ENCODE assay signal across 23 cellular contexts in the genomic region with DNA sequence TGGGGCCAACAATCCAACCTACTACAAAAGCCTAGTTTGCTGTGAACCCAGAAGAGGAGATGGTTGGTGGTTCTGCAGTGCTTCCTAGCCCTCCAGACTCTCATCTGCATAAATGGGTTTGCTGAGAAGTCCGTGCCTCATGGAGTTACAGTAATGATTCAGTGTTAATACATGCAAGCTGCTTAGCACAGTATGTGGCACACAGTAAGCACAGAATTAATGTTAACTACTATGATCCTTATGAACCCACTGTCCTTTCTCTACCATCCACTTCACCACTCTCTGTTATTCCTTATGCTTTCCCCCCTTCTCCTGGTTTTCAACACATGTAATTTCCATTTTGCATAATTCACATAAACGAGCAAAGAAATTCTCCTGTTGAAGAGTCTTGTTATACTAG.
DNase-seq lines count a peak whose midpoint lies in the region; ATAC-seq and TF ChIP-seq lines count a peak whose summit lies in the region.
"Had no signal": no experiment of that assay in that cellular context is flagged by ENCODE, and none has a peak within 500 bp of the region (broad histone marks: within the 10 kb centered on the region; RNA-seq: fewer than 3 reads in every experiment).

No MANE protein-coding gene starts in this region.

- no peak for TF ChIP-seq CTCF in Caco-2 (IDR thresholded peaks at IDR 0.05; ENCODE audit: insufficient read depth in 1 of 2, low read depth in 1 of 2, low read length in 1 of 2, severe bottlenecking in 1 of 2, unreplicated experiment in 1 of 2)
- no peak for TF ChIP-seq CTCF in Loucy (conservative IDR thresholded peaks at IDR 0.05; ENCODE audit: low read length)

- peak overlapping the region; percentile 42 to 100 for H2BK12ac ChIP-seq in mesenchymal stem cell (ENCODE audit: low read length in 2 of 2)

- no peak overlapping the region for H3K4me3 Mint-ChIP-seq in Caco-2 (ENCODE audit: unreplicated experiment)
- H3K4me3 Mint-ChIP-seq in activated T-helper 17 cell treated with anti-CD3 and anti-CD28 coated beads, Interleukin-2, amount 50 U/mL, for 72 hours, result peak overlapping the region; percentile 20
- H3K4me3 Mint-ChIP-seq: mesothelial cell of epicardium; nephron progenitor cell; T-helper 1 cell treated with Interleukin-12 subunit alpha and Interleukin-12 subunit beta and Interleukin-4 antibody, amounts not matched to agents 30 μg/mL and 1 μg/mL, for 36 hours had no signal

- H2AFZ ChIP-seq in Loucy (ENCODE audit: low read length) (no peak overlapping the region), mesenchymal stem cell (ENCODE audit: low read depth, low read length) (no peak overlapping the region)

- H3K27me3 Mint-ChIP-seq in Caco-2 (ENCODE audit: insufficient read depth, unreplicated experiment), result no peaks in the 10 kb centered on the region
- no peaks in the 10 kb centered on the region for H3K27me3 Mint-ChIP-seq in activated T-helper 17 cell treated with anti-CD3 and anti-CD28 coated beads, Interleukin-2, amount 50 U/mL, for 72 hours

- ATAC-seq in activated T-helper 17 cell treated with anti-CD3 and anti-CD28 coated beads, Interleukin-2, amount 50 U/mL, for 72 hours (replicated peaks), result peak; percentile 46
- ATAC-seq in HG02763 (IDR thresholded peaks at IDR 0.05; ENCODE audit: unreplicated experiment), result no peak
- no peak for ATAC-seq in HG02571 (IDR thresholded peaks at IDR 0.05; ENCODE audit: unreplicated experiment)
- ATAC-seq: left colon had no signal

- no peak for DNase-seq in Caco-2
- DNase-seq in mesenchymal stem cell, result peak; percentile 31
- DNase-seq in dermis blood vessel endothelial cell, result no peak
- no peak for DNase-seq in T1000 (lab: John Stamatoyannopoulos, UW)
- DNase-seq: activated CD4-positive, alpha-beta T cell treated with anti-CD3 and anti-CD28 coated beads, Interleukin-2, amount 50 U/mL, for 4 hours; activated CD8-positive, alpha-beta memory T cell treated with anti-CD3 and anti-CD28 coated beads, Interleukin-2, amount 50 U/mL, for 4 hours; GDM1; left colon; NCI-H1694; NCI-H526 treated with DMSO at 0.1 percent for 48 hours; nephron progenitor cell; right lobe of liver; SHP77 treated with DMSO at 0.1 percent for 48 hours had no signal

- H4K8ac ChIP-seq in mesenchymal stem cell (ENCODE audit: low read length), result peak overlapping the region; percentile 81

- no peaks in the 10 kb centered on the region for H3K79me1 ChIP-seq in mesenchymal stem cell (replicated peaks; ENCODE audit: low read length, poor library complexity, severe bottlenecking)

- H4K20me1 ChIP-seq in Loucy (ENCODE audit: insufficient read depth, low read length, poor library complexity, severe bottlenecking), result no peaks in the 10 kb centered on the region

- H3K27me3 ChIP-seq in Caco-2 (replicated peaks; ENCODE audit: control insufficient read depth, insufficient read depth, low read length) (no peaks in the 10 kb centered on the region), Loucy (ENCODE audit: insufficient read depth, low read length, poor library complexity, severe bottlenecking) (no peaks in the 10 kb centered on the region), mesenchymal stem cell (ENCODE audit: control insufficient read depth in 1 of 2, insufficient read depth in 1 of 2, low read length in 2 of 2) (no peaks in the 10 kb centered on the region)
- H3K27me3 ChIP-seq: colonic mucosa, right lobe of liver had no signal

- intact Hi-C loops in Caco-2 (cut with micrococcal nuclease; ENCODE audit: unreplicated experiment), result loop anchor here (2.0 to 5.0 kb wide), 4 partner anchors 44 to 1078 kb away; a partner anchor contains a TSS

- no peak overlapping the region for H2BK5ac ChIP-seq in mesenchymal stem cell (ENCODE audit: low read depth, low read length, poor library complexity, severe bottlenecking)

- POLR2A ChIA-PET in Caco-2 (lab: Charles Lee), result no interaction called here

- H3K36me3 Mint-ChIP-seq in Caco-2 (ENCODE audit: insufficient read depth, unreplicated experiment), result no peaks in the 10 kb centered on the region
- no peaks in the 10 kb centered on the region for H3K36me3 Mint-ChIP-seq in activated T-helper 17 cell treated with anti-CD3 and anti-CD28 coated beads, Interleukin-2, amount 50 U/mL, for 72 hours (ENCODE audit: low read depth)
- H3K36me3 Mint-ChIP-seq: mesothelial cell of epicardium had no signal

- no peaks in the 10 kb centered on the region for H3K9me3 Mint-ChIP-seq in Caco-2 (ENCODE audit: unreplicated experiment)
- no peaks in the 10 kb centered on the region for H3K9me3 Mint-ChIP-seq in activated T-helper 17 cell treated with anti-CD3 and anti-CD28 coated beads, Interleukin-2, amount 50 U/mL, for 72 hours
- H3K9me3 Mint-ChIP-seq: T-helper 1 cell treated with Interleukin-12 subunit alpha and Interleukin-12 subunit beta and Interleukin-4 antibody, amounts not matched to agents 30 μg/mL and 1 μg/mL, for 36 hours had no signal

- H2BK15ac ChIP-seq in mesenchymal stem cell (ENCODE audit: low read depth, poor library complexity, severe bottlenecking), result no peak overlapping the region

- no peaks in the 10 kb centered on the region for H3K79me2 ChIP-seq in Loucy (ENCODE audit: insufficient read depth, low read length)

- H3K4me2 ChIP-seq in Loucy (ENCODE audit: low read depth, low read length, poor library complexity, severe bottlenecking), result peak overlapping the region; percentile 73
- no peak overlapping the region for H3K4me2 ChIP-seq in mesenchymal stem cell (ENCODE audit: low read length, poor library complexity, severe bottlenecking)
- H3K4me2 ChIP-seq: KMS-11 had no signal

- CTCF ChIA-PET in Caco-2 (lab: Charles Lee), result interaction anchor here (0.6 to 1.5 kb wide), 2 partner anchors 44 to 112 kb away, joined by 3 to 4 read pairs; no protein-coding TSS in a partner anchor

- H3K4me3 ChIP-seq in Caco-2 (ENCODE audit: low read depth, low read length) (no peak overlapping the region), Loucy (ENCODE audit: low read length, poor library complexity, severe bottlenecking) (peak overlapping the region; percentile 42), mesenchymal stem cell (ENCODE audit: insufficient read depth in 1 of 2, low read depth in 1 of 2, low read length in 2 of 2) (no peak overlapping the region)
- H3K4me3 ChIP-seq: colonic mucosa, right lobe of liver had no signal

- no peaks in the 10 kb centered on the region for H3K9me3 ChIP-seq in Caco-2
- H3K9me3 ChIP-seq in Loucy (ENCODE audit: insufficient read depth, low read depth, low read length), result no peaks in the 10 kb centered on the region
- H3K9me3 ChIP-seq in mesenchymal stem cell (ENCODE audit: control insufficient read depth, low read length), result no peaks in the 10 kb centered on the region
- H3K9me3 ChIP-seq: colonic mucosa, right lobe of liver had no signal

- H3K9me2 ChIP-seq in Loucy (replicated peaks; ENCODE audit: low read depth, low read length), result no peaks in the 10 kb centered on the region

- no TSS peak for BruUV-seq in Caco-2 (replicated peaks; lab: Mats Ljungman, UMichigan)

- H3K4me1 Mint-ChIP-seq in Caco-2 (ENCODE audit: low read depth, unreplicated experiment), result peaks cover 16% of the 10 kb centered on the region
- no peaks in the 10 kb centered on the region for H3K4me1 Mint-ChIP-seq in activated T-helper 17 cell treated with anti-CD3 and anti-CD28 coated beads, Interleukin-2, amount 50 U/mL, for 72 hours

- peak overlapping the region in 1 of 2 experiments; percentile 84 for H3K23ac ChIP-seq in mesenchymal stem cell (ENCODE audit: low read length in 2 of 2)

- H3K18ac ChIP-seq in mesenchymal stem cell (ENCODE audit: low read depth in 1 of 2, low read length in 2 of 2), result peak overlapping the region; percentile 90 to 98

- no peak overlapping the region for H2AK5ac ChIP-seq in mesenchymal stem cell (ENCODE audit: low read length, severe bottlenecking)

- H2BK120ac ChIP-seq in mesenchymal stem cell (ENCODE audit: low read depth, low read length), result peak overlapping the region; percentile 88

- peaks cover 20% of the 10 kb centered on the region for H3K4me1 ChIP-seq in Caco-2
- H3K4me1 ChIP-seq in Loucy (ENCODE audit: insufficient read depth, low read length, poor library complexity, severe bottlenecking), result peaks cover 16% of the 10 kb centered on the region
- peaks cover 3% of the 10 kb centered on the region for H3K4me1 ChIP-seq in mesenchymal stem cell (ENCODE audit: control insufficient read depth, insufficient read depth, low read depth, low read length)
- H3K4me1 ChIP-seq: colonic mucosa, right lobe of liver had no signal

- H3K36me3 ChIP-seq in Caco-2 (ENCODE audit: control insufficient read depth, insufficient read depth, low read length), result no peaks in the 10 kb centered on the region
- no peaks in the 10 kb centered on the region for H3K36me3 ChIP-seq in Loucy (ENCODE audit: insufficient read depth, low read length)
- H3K36me3 ChIP-seq in mesenchymal stem cell (ENCODE audit: control insufficient read depth in 1 of 2, insufficient read depth in 2 of 2, low read depth in 1 of 2, low read length in 2 of 2), result no peaks in the 10 kb centered on the region
- H3K36me3 ChIP-seq: colonic mucosa, right lobe of liver had no signal

- 36% methylated on average over 1 of the region's 2 CpGs for WGBS in mesenchymal stem cell

- peak overlapping the region; percentile 98 for H4K91ac ChIP-seq in mesenchymal stem cell (ENCODE audit: low read length)

- H3K4ac ChIP-seq in mesenchymal stem cell (ENCODE audit: low read depth in 1 of 2, low read length in 2 of 2), result peak overlapping the region; percentile 83 to 96

- H3K9ac ChIP-seq in Loucy (ENCODE audit: low read depth, low read length, poor library complexity, severe bottlenecking), result no peak overlapping the region
- H3K9ac ChIP-seq in mesenchymal stem cell (ENCODE audit: low read length), result peak overlapping the region; percentile 78
- H3K9ac ChIP-seq: KMS-11 had no signal

- H3F3A ChIP-seq in Loucy (ENCODE audit: low read depth), result peaks cover 4% of the 10 kb centered on the region

- peak overlapping the region in 1 of 2 experiments; percentile 19 for H3K14ac ChIP-seq in mesenchymal stem cell (ENCODE audit: low read length in 2 of 2)

- H3K27ac ChIP-seq in mesenchymal stem cell (ENCODE audit: low read length, poor library complexity, severe bottlenecking), result no peak overlapping the region
- H3K27ac ChIP-seq: C4-2B, colonic mucosa, KMS-11, right lobe of liver, VCaP had no signal

- peak overlapping the region; percentile 60 for H3K27ac Mint-ChIP-seq in Caco-2 (ENCODE audit: unreplicated experiment)
- peak overlapping the region; percentile 44 for H3K27ac Mint-ChIP-seq in activated T-helper 17 cell treated with anti-CD3 and anti-CD28 coated beads, Interleukin-2, amount 50 U/mL, for 72 hours
- H3K27ac Mint-ChIP-seq: nephron progenitor cell had no signal
